23 cellular contexts compared by ENCODE assay signal in the genomic region with DNA sequence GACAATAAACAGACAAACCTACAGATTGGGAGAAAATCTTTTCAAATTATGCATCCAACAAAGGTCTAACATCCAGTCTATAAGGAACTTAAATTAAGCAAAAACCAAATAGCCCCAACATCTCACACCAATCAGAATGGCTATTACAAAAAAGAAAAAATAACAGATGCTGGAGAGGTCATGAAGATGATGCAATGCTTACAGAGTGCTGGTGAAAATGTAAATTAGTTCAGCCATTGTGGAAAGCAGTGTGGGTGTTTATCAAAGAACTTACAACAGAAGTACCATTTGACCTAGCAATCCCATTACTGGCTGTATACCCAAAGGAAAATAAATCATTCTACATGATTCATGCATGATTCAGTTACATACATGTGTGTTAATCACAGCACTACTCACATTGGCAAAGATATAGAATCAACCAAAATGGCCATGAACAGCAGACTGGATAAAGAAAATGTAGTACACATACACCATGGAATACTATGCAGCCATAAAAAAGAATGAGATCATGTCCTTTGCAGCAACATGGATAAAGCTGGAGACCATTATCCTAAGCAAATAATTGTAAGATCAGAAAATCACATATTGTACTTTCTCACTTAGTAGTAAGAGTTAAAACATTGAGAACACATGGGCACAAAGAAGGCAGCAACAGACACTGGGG.
A peak's percentile ranks its signal among the peaks of the same experiment; 100 is the strongest.
DNase-seq lines count a peak whose midpoint lies in the region; ATAC-seq, FAIRE-seq and TF ChIP-seq lines count a peak whose summit lies in the region.
"Had no signal": no experiment of that assay in that cellular context is flagged by ENCODE, and none has a peak within 500 bp of the region (broad histone marks: within the 10 kb centered on the region; RNA-seq: fewer than 3 reads in every experiment).

No MANE protein-coding gene starts in this region.

- intact Hi-C loops in HepG2 (cut with micrococcal nuclease; ENCODE audit: unreplicated experiment) (no loop called here), right lobe of liver (cut with DNase I) (no loop called here), Right ventricle myocardium inferior (cut with DNase I) (no loop called here), ascending aorta (cut with DNase I) (no loop called here)

- H3K4me3 Mint-ChIP-seq in activated T-cell treated with anti-CD3 and anti-CD28 coated beads, Interleukin-2, amount 50 U/mL, for 24 hours = no peak overlapping the region
- H3K4me3 Mint-ChIP-seq: B cell; CD4-positive, alpha-beta T cell; CD8-positive, alpha-beta T cell had no signal

- H3K9me3 ChIP-seq in HepG2 (ENCODE audit: low read length) (no peaks in the 10 kb centered on the region), right lobe of liver (no peaks in the 10 kb centered on the region), ascending aorta (no peaks in the 10 kb centered on the region)
- H3K9me3 ChIP-seq: A549, Caco-2 had no signal

- TF ChIP-seq EP300 in HepG2 (IDR thresholded peaks at IDR 0.05; ENCODE audit: low read depth in 2 of 2, low read length in 2 of 2) = no peak
- TF ChIP-seq EP300 in HepG2 (CRISPR knock-in tag; IDR thresholded peaks at IDR 0.05; ENCODE audit: borderline replicate concordance) = no peak

- H3K36me3 Mint-ChIP-seq in activated T-cell treated with anti-CD3 and anti-CD28 coated beads, Interleukin-2, amount 50 U/mL, for 24 hours (ENCODE audit: low read depth) = no peaks in the 10 kb centered on the region
- H3K36me3 Mint-ChIP-seq: CD8-positive, alpha-beta T cell had no signal

- no peak overlapping the region for H2AFZ ChIP-seq in HepG2 (ENCODE audit: low read length)

- CTCF ChIA-PET in HepG2 (lab: Yijun Ruan, JAX; ENCODE audit: low intra/inter-chr PET ratio, low total read pairs) = no interaction called here

- H3K79me2 ChIP-seq in HepG2 (ENCODE audit: insufficient read depth, low read length) = no peaks in the 10 kb centered on the region

- peaks cover 2% of the 10 kb centered on the region for H3K27me3 Mint-ChIP-seq in activated T-cell treated with anti-CD3 and anti-CD28 coated beads, Interleukin-2, amount 50 U/mL, for 24 hours

- no peak overlapping the region for H3K4me2 ChIP-seq in HepG2 (ENCODE audit: low read depth, low read length)
- H3K4me2 ChIP-seq: A549; BLaER1 treated with 17β-estradiol and CSF1 and Interleukin-3, amounts not matched to agents 10 nM and 100 nM had no signal

- in situ Hi-C loops in HepG2 (cut with HindIII; ENCODE audit: extremely low pct_ligation_motif_present, low pct_unique_long_range_greater_than_20kb) = no loop called here

- TF ChIP-seq CTCF in HepG2 (CRISPR knock-in tag; IDR thresholded peaks at IDR 0.05) = no peak
- TF ChIP-seq CTCF in right lobe of liver (IDR thresholded peaks at IDR 0.05) = no peak
- TF ChIP-seq CTCF in bronchial epithelial cell (IDR thresholded peaks at IDR 0.05; ENCODE audit: insufficient read depth, low read length, severe bottlenecking) = no peak
- no peak for TF ChIP-seq CTCF in ascending aorta (IDR thresholded peaks at IDR 0.05)

- no peak for TF ChIP-seq RAD21 in HepG2 (CRISPR knock-in tag; IDR thresholded peaks at IDR 0.05)

- DNase-seq in HepG2 (ENCODE audit: low spot score) = no peak
- no peak for DNase-seq in right lobe of liver
- DNase-seq in RKO (ENCODE audit: low spot score) = peak; percentile 2
- peak; percentile 22 for DNase-seq in bronchial epithelial cell (ENCODE audit: low read depth)
- no peak for DNase-seq in Right ventricle myocardium inferior (ENCODE audit: missing footprints)
- no peak for DNase-seq in activated T-cell treated with anti-CD3 and anti-CD28 coated beads, Interleukin-2, amount 50 U/mL, for 24 hours
- no peak for DNase-seq in ascending aorta (ENCODE audit: low spot score in 2 of 2)
- DNase-seq: AML-193; Caco-2; Calu3; CD4-positive, alpha-beta T cell; CD8-positive, alpha-beta T cell; DMS79 treated with DMSO at 0.1 percent for 48 hours; GF-D8 had no signal

- BruUV-seq in HepG2 (replicated peaks; lab: Mats Ljungman, UMichigan) = no TSS peak

- H3K36me3 ChIP-seq in HepG2 (replicated peaks in 1 of 2; ENCODE audit: control insufficient read depth in 1 of 2, insufficient read depth in 2 of 2, low read length in 2 of 2) = no peaks in the 10 kb centered on the region
- H3K36me3 ChIP-seq in right lobe of liver = no peaks in the 10 kb centered on the region
- no peaks in the 10 kb centered on the region for H3K36me3 ChIP-seq in bronchial epithelial cell (ENCODE audit: control insufficient read depth, insufficient read depth, low read length)
- no peaks in the 10 kb centered on the region for H3K36me3 ChIP-seq in ascending aorta
- H3K36me3 ChIP-seq: BLaER1 treated with 17β-estradiol and CSF1 and Interleukin-3, amounts not matched to agents 10 nM and 100 nM had no signal

- H3K4me3 ChIP-seq in HepG2 (replicated peaks in 1 of 3; ENCODE audit: insufficient read depth in 1 of 3, low read depth in 2 of 3, low read length in 3 of 3) (no peak overlapping the region), right lobe of liver (no peak overlapping the region), bronchial epithelial cell (ENCODE audit: low read depth, low read length) (no peak overlapping the region), ascending aorta (no peak overlapping the region)
- H3K4me3 ChIP-seq: A549; BLaER1 treated with 17β-estradiol and CSF1 and Interleukin-3, amounts not matched to agents 10 nM and 100 nM had no signal

- H3K4me1 ChIP-seq in HepG2 (ENCODE audit: insufficient read depth, low read length) (no peaks in the 10 kb centered on the region), right lobe of liver (no peaks in the 10 kb centered on the region), ascending aorta (no peaks in the 10 kb centered on the region)
- H3K4me1 ChIP-seq: A549; BLaER1 treated with 17β-estradiol and CSF1 and Interleukin-3, amounts not matched to agents 10 nM and 100 nM; Caco-2 had no signal

- POLR2A ChIA-PET in HepG2 (lab: Yijun Ruan, JAX) = no interaction called here

- no peak overlapping the region for H3K27ac Mint-ChIP-seq in activated T-cell treated with anti-CD3 and anti-CD28 coated beads, Interleukin-2, amount 50 U/mL, for 24 hours
- H3K27ac Mint-ChIP-seq: B cell; CD4-positive, alpha-beta T cell; CD8-positive, alpha-beta T cell had no signal

- no peak for TF ChIP-seq POLR2A in HepG2 (IDR thresholded peaks at IDR 0.05; ENCODE audit: insufficient read depth in 1 of 2, low read depth in 2 of 2, low read length in 2 of 2)
- TF ChIP-seq POLR2A in right lobe of liver (IDR thresholded peaks at IDR 0.05) = no peak

- FAIRE-seq in HepG2 (lab: Jason Lieb, UNC) = no peak
- FAIRE-seq in bronchial epithelial cell (lab: Jason Lieb, UNC) = no peak
- FAIRE-seq: A549, D721Med, G401.6, GM12891, GM19239 had no signal

- no peaks in the 10 kb centered on the region for H3K9me3 Mint-ChIP-seq in activated T-cell treated with anti-CD3 and anti-CD28 coated beads, Interleukin-2, amount 50 U/mL, for 24 hours

- H3K9ac ChIP-seq in HepG2 (ENCODE audit: insufficient read depth, low read depth, low read length) = no peak overlapping the region
- H3K9ac ChIP-seq: BLaER1 treated with 17β-estradiol and CSF1 and Interleukin-3, amounts not matched to agents 10 nM and 100 nM had no signal

- no peaks in the 10 kb centered on the region for H4K20me1 ChIP-seq in HepG2 (ENCODE audit: insufficient read depth, low read length)
- H4K20me1 ChIP-seq: BLaER1 treated with 17β-estradiol and CSF1 and Interleukin-3, amounts not matched to agents 10 nM and 100 nM had no signal

- ATAC-seq in HepG2 (no peak), right lobe of liver (no peak), Right ventricle myocardium inferior (no peak)
- ATAC-seq: A549; CD8-positive, alpha-beta T cell had no signal

- no peaks in the 10 kb centered on the region for H3K27me3 ChIP-seq in HepG2 (ENCODE audit: control insufficient read depth in 1 of 2, insufficient read depth in 2 of 2, low read length in 2 of 2)
- no peaks in the 10 kb centered on the region for H3K27me3 ChIP-seq in right lobe of liver
- H3K27me3 ChIP-seq in bronchial epithelial cell (ENCODE audit: control insufficient read depth, insufficient read depth, low read length) = no peaks in the 10 kb centered on the region
- H3K27me3 ChIP-seq in ascending aorta = no peaks in the 10 kb centered on the region
- H3K27me3 ChIP-seq: BLaER1 treated with 17β-estradiol and CSF1 and Interleukin-3, amounts not matched to agents 10 nM and 100 nM had no signal

- H3K4me1 Mint-ChIP-seq in activated T-cell treated with anti-CD3 and anti-CD28 coated beads, Interleukin-2, amount 50 U/mL, for 24 hours (ENCODE audit: low read depth) = no peaks in the 10 kb centered on the region
- H3K4me1 Mint-ChIP-seq: B cell had no signal

- no peak overlapping the region for H3K27ac ChIP-seq in HepG2 (ENCODE audit: extremely low read length, insufficient read depth, low read length)
- H3K27ac ChIP-seq in right lobe of liver = no peak overlapping the region
- no peak overlapping the region for H3K27ac ChIP-seq in ascending aorta
- H3K27ac ChIP-seq: 22Rv1; A549; BLaER1 treated with 17β-estradiol and CSF1 and Interleukin-3, amounts not matched to agents 10 nM and 100 nM; C4-2B had no signal

TF ChIP-seq in HepG2, 621 proteins besides CTCF, POLR2A, EP300 and RAD21:
- no peak for TF ChIP-seq HOXA9 (CRISPR knock-in tag; IDR thresholded peaks at IDR 0.05; ENCODE audit: borderline replicate concordance)
- 0 out of 2 replicates have a peak, but pooled peaks have one; percentile 10 for TF ChIP-seq CEBPB (IDR thresholded peaks at IDR 0.05; ENCODE audit: borderline replicate concordance, low read depth, low read length)
- no peak for TF ChIP-seq ZNF292 (CRISPR knock-in tag; IDR thresholded peaks at IDR 0.05; ENCODE audit: borderline replicate concordance, low read depth)
- TF ChIP-seq ZNF460 (CRISPR knock-in tag; IDR thresholded peaks at IDR 0.05; ENCODE audit: borderline replicate concordance) = no peak

Comparison
In these comparisons a context has a peak if more than half of its experiments do, and no peak if none do; other contexts are left out.
1. DNase-seq: peak in RKO (single experiment) and bronchial epithelial cell (single experiment); none in HepG2 (single experiment), right lobe of liver (0 of 3), Right ventricle myocardium inferior (single experiment), activated T-cell treated with anti-CD3 and anti-CD28 coated beads, Interleukin-2, amount 50 U/mL, for 24 hours (single experiment) and ascending aorta (0 of 2).